ENCODE assay signal across 20 cellular contexts in the genomic region with DNA sequence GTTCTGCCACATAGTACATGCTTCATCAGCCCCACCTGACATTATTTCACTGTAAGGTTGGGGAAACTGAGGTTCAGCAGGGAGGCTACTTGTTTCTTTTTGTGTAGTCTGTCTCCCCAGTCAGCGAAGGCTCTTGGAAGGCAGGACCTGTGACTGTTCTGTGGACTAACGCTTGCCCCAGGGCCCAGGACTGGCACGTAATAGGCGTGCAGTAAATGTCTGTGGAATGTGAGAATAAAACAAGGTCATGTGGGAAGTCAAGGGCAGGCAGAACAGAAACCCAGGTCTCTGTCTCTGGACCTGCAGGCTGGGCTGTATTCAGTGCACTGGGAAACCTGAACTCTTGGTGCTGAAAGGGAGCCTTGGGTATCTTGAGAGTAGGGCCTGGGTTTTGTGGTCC.
DNase-seq lines count a peak whose midpoint lies in the region; ATAC-seq and TF ChIP-seq lines count a peak whose summit lies in the region.
"Had no signal": no experiment of that assay in that cellular context is flagged by ENCODE, and none has a peak within 500 bp of the region (broad histone marks: within the 10 kb centered on the region; RNA-seq: fewer than 3 reads in every experiment).

No MANE protein-coding gene starts in this region.

- H3K4me1 ChIP-seq in breast epithelium: no peaks in the 10 kb centered on the region
- H3K4me1 ChIP-seq in PC-3 (ENCODE audit: insufficient read depth, low read length): no peaks in the 10 kb centered on the region
- no peaks in the 10 kb centered on the region for H3K4me1 ChIP-seq in colonic mucosa

- TF ChIP-seq CTCF in breast epithelium (IDR thresholded peaks at IDR 0.05) (no peak), PC-3 (conservative IDR thresholded peaks at IDR 0.05; ENCODE audit: low read depth, low read length) (no peak), colonic mucosa (IDR thresholded peaks at IDR 0.05) (no peak)

- BruUV-seq in PC-3 (replicated peaks; lab: Mats Ljungman, UMichigan): no TSS peak

- H3K9ac ChIP-seq in PC-3 (ENCODE audit: low read length): no peak overlapping the region
- H3K9ac ChIP-seq in colonic mucosa (ENCODE audit: low read depth in 2 of 2, low read length in 2 of 2): no peak overlapping the region
- H3K9ac ChIP-seq: BLaER1 treated with 17β-estradiol and CSF1 and Interleukin-3, amounts not matched to agents 10 nM and 100 nM had no signal

- intact Hi-C loops in breast epithelium (cut with DNase I; ENCODE audit: low total_unique reads): loop anchor here (5.0 kb wide), 1 partner anchor 1405 kb away; no protein-coding TSS in a partner anchor
- intact Hi-C loops in PC-3 (cut with micrococcal nuclease): no loop called here
- intact Hi-C loops in colonic mucosa (cut with DNase I): no loop called here

- no peak overlapping the region for H3K27ac ChIP-seq in breast epithelium
- no peak overlapping the region for H3K27ac ChIP-seq in PC-3 (ENCODE audit: low read length)
- no peak overlapping the region for H3K27ac ChIP-seq in colonic mucosa
- H3K27ac ChIP-seq: BLaER1 treated with 17β-estradiol and CSF1 and Interleukin-3, amounts not matched to agents 10 nM and 100 nM had no signal

- no peaks in the 10 kb centered on the region for H3K79me2 ChIP-seq in PC-3 (ENCODE audit: low read length)

- no peaks in the 10 kb centered on the region for H3K9me3 ChIP-seq in breast epithelium
- no peaks in the 10 kb centered on the region for H3K9me3 ChIP-seq in PC-3 (ENCODE audit: low read length)
- H3K9me3 ChIP-seq in colonic mucosa: no peaks in the 10 kb centered on the region
- H3K9me3 ChIP-seq: BLaER1 treated with 17β-estradiol and CSF1 and Interleukin-3, amounts not matched to agents 10 nM and 100 nM had no signal

- no peaks in the 10 kb centered on the region for H3K27me3 ChIP-seq in breast epithelium
- H3K27me3 ChIP-seq in PC-3 (ENCODE audit: low read length): peaks cover 56% of the 10 kb centered on the region
- no peaks in the 10 kb centered on the region for H3K27me3 ChIP-seq in colonic mucosa
- H3K27me3 ChIP-seq: BLaER1 treated with 17β-estradiol and CSF1 and Interleukin-3, amounts not matched to agents 10 nM and 100 nM had no signal

- CTCF ChIA-PET in PC-3 (lab: Charles Lee): interaction anchor here (0.7 kb wide), 1 partner anchor 156 kb away, joined by 4 read pairs; no protein-coding TSS in a partner anchor

- H3K4me2 ChIP-seq in PC-3 (ENCODE audit: low read length): no peak overlapping the region
- H3K4me2 ChIP-seq: BLaER1 treated with 17β-estradiol and CSF1 and Interleukin-3, amounts not matched to agents 10 nM and 100 nM had no signal

- H3K9me2 ChIP-seq in PC-3 (replicated peaks; ENCODE audit: low read length): no peaks in the 10 kb centered on the region

- POLR2A ChIA-PET in PC-3 (lab: Charles Lee; ENCODE audit: unreplicated experiment): interaction anchor here (0.6 kb wide), 1 partner anchor 61 kb away, joined by 5 read pairs; no protein-coding TSS in a partner anchor

- H3K36me3 ChIP-seq in breast epithelium: no peaks in the 10 kb centered on the region
- no peaks in the 10 kb centered on the region for H3K36me3 ChIP-seq in PC-3 (ENCODE audit: low read depth, low read length)
- no peaks in the 10 kb centered on the region for H3K36me3 ChIP-seq in colonic mucosa
- H3K36me3 ChIP-seq: BLaER1 treated with 17β-estradiol and CSF1 and Interleukin-3, amounts not matched to agents 10 nM and 100 nM had no signal

- H4K20me1 ChIP-seq in PC-3 (ENCODE audit: low read length): no peaks in the 10 kb centered on the region
- H4K20me1 ChIP-seq: BLaER1 treated with 17β-estradiol and CSF1 and Interleukin-3, amounts not matched to agents 10 nM and 100 nM had no signal

- TF ChIP-seq POLR2A in breast epithelium (IDR thresholded peaks at IDR 0.05): no peak

- H2AFZ ChIP-seq in PC-3 (ENCODE audit: low read length): no peak overlapping the region

- in situ Hi-C loops in T47D (cut with HindIII; ENCODE audit: low pct_unique_long_range_greater_than_20kb, low sequenced_read_pairs): no loop called here

- ATAC-seq in PC-3 (0 out of 2 replicates have a peak, but pooled peaks have one; percentile 7), HG02623 (IDR thresholded peaks at IDR 0.05; ENCODE audit: unreplicated experiment) (no peak)
- ATAC-seq: CD8-positive, alpha-beta T cell; HCT116 had no signal

- no peak overlapping the region for H3K4me3 ChIP-seq in breast epithelium
- H3K4me3 ChIP-seq in PC-3 (ENCODE audit: low read length): no peak overlapping the region
- no peak overlapping the region for H3K4me3 ChIP-seq in colonic mucosa
- H3K4me3 ChIP-seq: BLaER1 treated with 17β-estradiol and CSF1 and Interleukin-3, amounts not matched to agents 10 nM and 100 nM had no signal

- DNase-seq in T47D (ENCODE audit: low read depth in 1 of 2, low spot score in 1 of 2) (peak; percentile 27 to 38), breast epithelium (ENCODE audit: low spot score in 2 of 2) (no peak), PC-3 (no peak), amniotic epithelial cell (ENCODE audit: low read depth) (peak; percentile 18), mucosa of gallbladder (ENCODE audit: low spot score) (no peak), colonic mucosa (no peak)
- DNase-seq: 8988T; Calu3; CD8-positive, alpha-beta T cell; DMS 273 treated with DMSO at 0.1 percent for 48 hours; DMS53; DND-41; GF-D8; GOT3; H7; HFFc6; IMR-90 had no signal

- no peaks in the 10 kb centered on the region for H3F3A ChIP-seq in PC-3 (ENCODE audit: low read length, unreplicated experiment)

Comparison
In these comparisons a context has a peak if more than half of its experiments do, and no peak if none do; other contexts are left out.
1. DNase-seq: peak in T47D (2 of 2) and amniotic epithelial cell (single experiment); none in breast epithelium (0 of 2), PC-3 (single experiment), mucosa of gallbladder (single experiment) and colonic mucosa (single experiment).